Comparison of ENCODE assay signal across 8 cellular contexts in genomic region chr13:77345150-77345780, GRCh38. TPM values are rescaled to one million over a fixed set of nuclear protein-coding genes. Genes with fewer than 3 reads are reported as not detected.
DNase-seq lines count a peak whose midpoint lies in the region; ATAC-seq lines count a peak whose summit lies in the region.

No MANE protein-coding gene starts in this region.

- no peaks in the 10 kb centered on the region for H3K9me3 ChIP-seq in right cardiac atrium (ENCODE audit: control insufficient read depth, low read length)
- H3K9me3 ChIP-seq in GM23248 (ENCODE audit: low read depth), result no peaks in the 10 kb centered on the region

- no peaks in the 10 kb centered on the region for H3K27me3 ChIP-seq in right cardiac atrium (ENCODE audit: control insufficient read depth, insufficient read depth)
- no peaks in the 10 kb centered on the region for H3K27me3 ChIP-seq in GM23248 (replicated peaks; ENCODE audit: insufficient read depth)

- ATAC-seq in GM18508 (IDR thresholded peaks at IDR 0.05; ENCODE audit: insufficient read depth, unreplicated experiment), result peak; percentile 44
- ATAC-seq in GM21825 (IDR thresholded peaks at IDR 0.05; ENCODE audit: unreplicated experiment), result peak; percentile 61
- peak; percentile 87 for ATAC-seq in activated T-helper 17 cell treated with anti-CD3 and anti-CD28 coated beads, Interleukin-2, amount 50 U/mL, for 72 hours (replicated peaks)
- ATAC-seq in right cardiac atrium, result no peak
- ATAC-seq in left cardiac atrium, result no peak

- H4K20me1 ChIP-seq in GM23248 (ENCODE audit: insufficient read depth), result no peaks in the 10 kb centered on the region

- H3K4me3 ChIP-seq in right cardiac atrium (ENCODE audit: low read length) (no peak overlapping the region), GM23248 (no peak overlapping the region)

- peak overlapping the region; percentile 89 for H3K27ac Mint-ChIP-seq in activated T-helper 17 cell treated with anti-CD3 and anti-CD28 coated beads, Interleukin-2, amount 50 U/mL, for 72 hours

- 65% methylated on average over 2 of the region's 2 CpGs for WGBS in right cardiac atrium
- WGBS in GM23248 (ENCODE audit: low coverage in 1 of 2, low lambda C conversion rate in 2 of 2, missing lambda C conversion rate in 2 of 2), 2 experiments, result 85 to 91% methylated on average over 2 of the region's 2 CpGs

- no peaks in the 10 kb centered on the region for H3K79me2 ChIP-seq in GM23248 (ENCODE audit: insufficient read depth)

- H2AFZ ChIP-seq in GM23248, result no peak overlapping the region

- no peaks in the 10 kb centered on the region for H3K36me3 Mint-ChIP-seq in activated T-helper 17 cell treated with anti-CD3 and anti-CD28 coated beads, Interleukin-2, amount 50 U/mL, for 72 hours (ENCODE audit: low read depth)

- H3K9ac ChIP-seq in GM23248, result no peak overlapping the region

- H3K4me3 Mint-ChIP-seq in activated T-helper 17 cell treated with anti-CD3 and anti-CD28 coated beads, Interleukin-2, amount 50 U/mL, for 72 hours, result peak overlapping the region; percentile 65

- no peaks in the 10 kb centered on the region for H3F3A ChIP-seq in GM23248 (ENCODE audit: insufficient read depth)

- DNase-seq in MV-4-11 (lab: John Stamatoyannopoulos, UW) (peak; percentile 69), right cardiac atrium (no peak), GM23248 (no peak), left cardiac atrium (no peak), SK-N-DZ (ENCODE audit: low spot score) (no peak)

- no peaks in the 10 kb centered on the region for H3K9me2 ChIP-seq in GM23248 (ENCODE audit: insufficient read depth)

- peaks cover 6% of the 10 kb centered on the region for H3K4me1 Mint-ChIP-seq in activated T-helper 17 cell treated with anti-CD3 and anti-CD28 coated beads, Interleukin-2, amount 50 U/mL, for 72 hours

- H3K4me1 ChIP-seq in right cardiac atrium (ENCODE audit: control insufficient read depth, insufficient read depth, low read length) (no peaks in the 10 kb centered on the region), GM23248 (ENCODE audit: insufficient read depth) (no peaks in the 10 kb centered on the region)

- no peak overlapping the region for H3K4me2 ChIP-seq in GM23248 (ENCODE audit: unreplicated experiment)

- H3K27ac ChIP-seq in right cardiac atrium (ENCODE audit: low read length) (no peak overlapping the region), GM23248 (no peak overlapping the region)

- intact Hi-C loops in right cardiac atrium (cut with DNase I), result no loop called here
- intact Hi-C loops in left cardiac atrium (cut with DNase I), result no loop called here

- no peaks in the 10 kb centered on the region for H3K36me3 ChIP-seq in GM23248 (ENCODE audit: low read depth)

- in situ Hi-C loops in GM23248 (cut with MboI), result no loop called here

- H3K27me3 Mint-ChIP-seq in activated T-helper 17 cell treated with anti-CD3 and anti-CD28 coated beads, Interleukin-2, amount 50 U/mL, for 72 hours, result no peaks in the 10 kb centered on the region

- H3K9me3 Mint-ChIP-seq in activated T-helper 17 cell treated with anti-CD3 and anti-CD28 coated beads, Interleukin-2, amount 50 U/mL, for 72 hours, result no peaks in the 10 kb centered on the region

RNA-seq across cellular contexts. Expression of gene MYCBP2, which starts 18.4 kb away (rescaled TPM):
- 100 to 1,000 TPM in 1 of 2 donors, 10 to 100 TPM in 1; 69.1 to 101 TPM for total RNA-seq in activated T-helper 17 cell treated with anti-CD3 and anti-CD28 coated beads, Interleukin-2, amount 50 U/mL, for 72 hours
- 10 to 100 TPM; 53.3 to 88.1 (median 75.5) TPM for total RNA-seq in right cardiac atrium
- polyA plus RNA-seq in right cardiac atrium, result 28.0 TPM
- total RNA-seq in GM23248 (2014; rRNA removed; shearing (Covaris generic)), result 61.8 and 63.0 TPM in 2 replicates
- polyA plus RNA-seq in GM23248 (2016; fragmentation: Nextera tagmentation; extraction: Ambion mirVana), result 27.4 and 28.9 TPM in 2 replicates
- 10 to 100 TPM; 86.9 to 99.5 TPM for total RNA-seq in left cardiac atrium
- polyA plus RNA-seq in SK-N-DZ (2014; cell fraction: cytosol; rRNA removed), result 74.6 and 78.1 TPM in 2 replicates
- polyA plus RNA-seq in SK-N-DZ (2014; cell fraction: nucleus; rRNA removed), result 78.6 and 86.6 TPM in 2 replicates

Comparison
In these comparisons a context has a peak if more than half of its experiments do, and no peak if none do; other contexts are left out.
1. ATAC-seq: peak in GM18508 (single experiment), GM21825 (single experiment) and activated T-helper 17 cell treated with anti-CD3 and anti-CD28 coated beads, Interleukin-2, amount 50 U/mL, for 72 hours (single experiment); none in right cardiac atrium (0 of 2) and left cardiac atrium (0 of 2).